ENCODE assay signal across 8 cellular contexts in the genomic region with DNA sequence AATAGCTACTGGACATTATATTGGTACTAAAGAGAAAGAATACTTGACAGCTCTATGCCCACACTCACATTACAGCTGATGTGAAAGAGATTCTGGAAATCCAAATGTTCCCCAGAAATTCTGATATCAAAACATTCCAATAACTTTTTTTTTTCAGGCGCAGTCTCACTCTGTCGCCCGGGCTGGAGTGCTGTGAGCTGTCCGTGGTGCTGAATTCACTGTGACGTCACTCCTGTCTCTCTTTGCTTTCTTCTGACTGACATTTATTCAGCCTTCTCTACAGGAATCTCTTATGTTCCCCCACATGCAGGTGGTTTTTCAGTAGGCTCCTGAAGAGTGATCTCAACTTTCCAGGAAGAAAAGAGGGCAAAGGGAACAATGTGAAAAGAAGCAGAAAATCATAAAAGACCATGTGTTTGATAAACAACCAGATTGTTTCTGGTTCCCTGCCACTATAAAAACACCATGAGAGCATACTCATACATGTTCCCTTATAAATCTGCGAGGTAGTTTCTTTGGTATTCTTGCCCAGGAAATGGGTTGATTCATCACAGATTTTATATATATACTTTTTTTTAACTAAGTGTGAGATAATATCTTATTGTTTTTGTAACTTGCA. TPM values are rescaled to one million over a fixed set of nuclear protein-coding genes. Genes with fewer than 3 reads are reported as not detected.
DNase-seq lines count a peak whose midpoint lies in the region; ATAC-seq and TF ChIP-seq lines count a peak whose summit lies in the region.

No MANE protein-coding gene starts in this region.

- CTCF ChIA-PET in activated B cell treated with CpG ODN at 0.5 μM for 24 hours (lab: Charles Lee) = no interaction called here

- no peak overlapping the region for H3K4me3 ChIP-seq in Jurkat, Clone E6-1 (ENCODE audit: low read length)
- H3K4me3 ChIP-seq in colonic mucosa = no peak overlapping the region
- H3K4me3 ChIP-seq in lower lobe of right lung = no peak overlapping the region

- H3K27me3 ChIP-seq in colonic mucosa (peaks cover 4% of the 10 kb centered on the region), lower lobe of right lung (ENCODE audit: low read depth) (peaks cover 19% of the 10 kb centered on the region)

- H3K27ac ChIP-seq in colonic mucosa (no peak overlapping the region), lower lobe of right lung (no peak overlapping the region)

- H3K36me3 ChIP-seq in colonic mucosa (no peaks in the 10 kb centered on the region), lower lobe of right lung (no peaks in the 10 kb centered on the region)

- H3K4me1 Mint-ChIP-seq in activated B cell treated with CpG ODN at 0.5 μM for 24 hours (no peaks in the 10 kb centered on the region), CD14-positive monocyte (no peaks in the 10 kb centered on the region)

- no peaks in the 10 kb centered on the region for H3K36me3 Mint-ChIP-seq in activated B cell treated with CpG ODN at 0.5 μM for 24 hours (ENCODE audit: low read depth)
- H3K36me3 Mint-ChIP-seq in CD14-positive monocyte = no peaks in the 10 kb centered on the region

- H3K9me3 ChIP-seq in colonic mucosa (no peaks in the 10 kb centered on the region), lower lobe of right lung (no peaks in the 10 kb centered on the region)

- POLR2A ChIA-PET in activated B cell treated with CpG ODN at 0.5 μM for 24 hours (lab: Charles Lee) = no interaction called here

- intact Hi-C loops in activated B cell treated with CpG ODN at 0.5 μM for 24 hours (cut with micrococcal nuclease) (no loop called here), colonic mucosa (cut with DNase I) (no loop called here), lower lobe of right lung (cut with DNase I) (no loop called here), CD14-positive monocyte (cut with micrococcal nuclease) (no loop called here)

- ATAC-seq in activated B cell treated with CpG ODN at 0.5 μM for 24 hours (ENCODE audit: low read depth) (no peak), lower lobe of right lung (peak; percentile 64 to 66), HG03460 (IDR thresholded peaks at IDR 0.05; ENCODE audit: unreplicated experiment) (no peak)

- TF ChIP-seq CTCF in activated B cell treated with CpG ODN at 0.5 μM for 24 hours (IDR thresholded peaks at IDR 0.05) (no peak), colonic mucosa (IDR thresholded peaks at IDR 0.05) (no peak), lower lobe of right lung (IDR thresholded peaks at IDR 0.05) (no peak), CD14-positive monocyte (IDR thresholded peaks at IDR 0.05) (no peak)

- no peaks in the 10 kb centered on the region for H3K9me3 Mint-ChIP-seq in activated B cell treated with CpG ODN at 0.5 μM for 24 hours
- peaks cover 0 to 1% (median 0%) of the 10 kb centered on the region in 7 donors for H3K9me3 Mint-ChIP-seq in CD14-positive monocyte

- no peak overlapping the region for H3K4me3 Mint-ChIP-seq in activated B cell treated with CpG ODN at 0.5 μM for 24 hours
- H3K4me3 Mint-ChIP-seq in CD14-positive monocyte = no peak overlapping the region

- no peak overlapping the region for H3K9ac ChIP-seq in colonic mucosa (ENCODE audit: low read depth in 2 of 2, low read length in 2 of 2)

- DNase-seq in AG20443 (ENCODE audit: low spot score) (peak; percentile 63), activated B cell treated with CpG ODN at 0.5 μM for 24 hours (peak; percentile 31), colonic mucosa (peak; percentile 74), lower lobe of right lung (peak; percentile 75), CD14-positive monocyte (ENCODE audit: low spot score) (no peak)
- peak; percentile 62 for DNase-seq in Jurkat, Clone E6-1 (ENCODE audit: low read depth, low spot score)
- DNase-seq in stimulated activated CD8-positive, alpha-beta memory T cell treated with anti-CD3 and anti-CD28 coated beads, Interleukin-15, amount 100 ng/mL, for 24 hours (ENCODE audit: low read depth) = peak; percentile 40

- H3K27ac Mint-ChIP-seq in activated B cell treated with CpG ODN at 0.5 μM for 24 hours (no peak overlapping the region), CD14-positive monocyte (no peak overlapping the region)

- H3K27me3 Mint-ChIP-seq in activated B cell treated with CpG ODN at 0.5 μM for 24 hours (peaks cover 33% of the 10 kb centered on the region), CD14-positive monocyte (ENCODE audit: low read depth in 3 of 3) (peaks cover 24 to 26% (median 25%) of the 10 kb centered on the region in 3 donors)

- H3K4me1 ChIP-seq in colonic mucosa (no peaks in the 10 kb centered on the region), lower lobe of right lung (no peaks in the 10 kb centered on the region)

RNA-seq across cellular contexts. Expression of gene S100A7A, which starts 6.2 kb away (rescaled TPM):
- polyA plus RNA-seq in Jurkat, Clone E6-1 (2012; ENCODE audit: insufficient read depth, insufficient read length) = not detected
- total RNA-seq in activated B cell treated with CpG ODN at 0.5 μM for 24 hours = not detected in 2 replicates
- total RNA-seq in colonic mucosa = not detected
- not detected for total RNA-seq in lower lobe of right lung
- not detected for polyA plus RNA-seq in CD14-positive monocyte

RNA-seq across cellular contexts. Expression of gene S100A8, which starts 31.7 kb away (rescaled TPM):
- not detected for polyA plus RNA-seq in Jurkat, Clone E6-1 (2012; ENCODE audit: insufficient read depth, insufficient read length)
- total RNA-seq in activated B cell treated with CpG ODN at 0.5 μM for 24 hours (0.93 TPM in 1 of 2 replicates, not detected in the other), colonic mucosa (1 to 10 TPM in 1 of 2 donors, under 1 TPM in 1; 0.79 to 6.9 TPM), lower lobe of right lung (622 TPM)
- polyA plus RNA-seq in CD14-positive monocyte = over 10,000 TPM; 27,689 to 30,135 TPM

RNA-seq across cellular contexts. Expression of gene S100A7, which starts 37.9 kb away (rescaled TPM):
- polyA plus RNA-seq in Jurkat, Clone E6-1 (2012; ENCODE audit: insufficient read depth, insufficient read length) = not detected
- not detected in 2 replicates for total RNA-seq in activated B cell treated with CpG ODN at 0.5 μM for 24 hours
- not detected for total RNA-seq in colonic mucosa
- not detected for total RNA-seq in lower lobe of right lung
- not detected for polyA plus RNA-seq in CD14-positive monocyte

RNA-seq across cellular contexts. Expression of gene S100A12, which starts 47.1 kb away (rescaled TPM):
- not detected for polyA plus RNA-seq in Jurkat, Clone E6-1 (2012; ENCODE audit: insufficient read depth, insufficient read length)
- total RNA-seq in activated B cell treated with CpG ODN at 0.5 μM for 24 hours (0.61 TPM in 1 of 2 replicates, not detected in the other), colonic mucosa (not detected), lower lobe of right lung (54.9 TPM)
- polyA plus RNA-seq in CD14-positive monocyte = 1,000 to 10,000 TPM; 2,543 to 2,834 TPM

Comparison
In these comparisons a context has a peak if more than half of its experiments do, and no peak if none do; other contexts are left out.
1. ATAC-seq: peak in lower lobe of right lung (2 of 2); none in activated B cell treated with CpG ODN at 0.5 μM for 24 hours (single experiment) and HG03460 (single experiment).
2. RNA of gene S100A8, which starts 31.7 kb away (total RNA-seq): 622 TPM in lower lobe of right lung (single experiment); 0.79 to 6.9 TPM in colonic mucosa and 0.93 TPM in activated B cell treated with CpG ODN at 0.5 μM for 24 hours; every median in the first group is over 10 times any median in the second.